Comparison of ENCODE assay signal across 24 cellular contexts in the genomic region with DNA sequence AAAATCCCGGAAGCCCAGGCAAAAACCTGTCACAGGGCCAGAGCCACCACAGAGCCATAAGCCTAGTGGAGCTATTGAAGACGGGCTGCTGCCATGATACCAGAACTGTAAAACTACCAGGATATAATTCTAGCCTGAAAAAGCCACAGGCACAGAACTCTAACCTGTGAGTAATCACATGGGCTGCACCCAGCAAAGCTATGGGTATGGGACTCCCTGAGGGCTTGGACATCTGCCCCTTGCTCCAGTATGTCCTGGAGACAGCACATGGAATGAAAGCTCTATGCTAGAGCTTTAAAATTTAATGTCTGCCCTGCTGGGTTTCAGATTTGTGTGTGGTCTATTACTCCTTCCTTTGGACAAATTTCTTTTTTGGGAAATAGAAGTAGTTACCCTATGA.
"Had no signal": no experiment of that assay in that cellular context is flagged by ENCODE, and none has a peak within 500 bp of the region (broad histone marks: within the 10 kb centered on the region; RNA-seq: fewer than 3 reads in every experiment).

No MANE protein-coding gene starts in this region.

- H3K9me3 Mint-ChIP-seq: dendritic cell treated with granulocyte-macrophage colony-stimulating factor and Interleukin-4, amounts not matched to agents 40 ng/mL and 50 ng/mL, for 4 days had no signal

- DNase-seq: colonic mucosa; effector CD8-positive, alpha-beta T cell; erythroblast; head of caudate nucleus; naive B cell; spleen; stimulated activated CD4-positive, alpha-beta T cell treated with anti-CD3 and anti-CD28 coated beads, Interleukin-4, amount 100 ng/mL, for 4 hours; stimulated activated naive CD8-positive, alpha-beta T cell treated with anti-CD3 and anti-CD28 coated beads, Interleukin-15, Interleukin-2, amounts not matched to agents 100 U/mL and 50 U/mL, for 24 hours; transverse colon had no signal

- H3K4me3 Mint-ChIP-seq: dendritic cell treated with granulocyte-macrophage colony-stimulating factor and Interleukin-4, amounts not matched to agents 40 ng/mL and 50 ng/mL, for 4 days; memory B cell; naive B cell; nephron; neural progenitor cell; stimulated activated memory B cell treated with anti-CD40 and anti-IgM and Interleukin-4, amounts not matched to agents 10 μg/mL and 1 μg/mL and 100 μg/mL, for 72 hours had no signal

- H3K36me3 Mint-ChIP-seq: memory B cell; naive B cell; stimulated activated memory B cell treated with anti-CD40 and anti-IgM and Interleukin-4, amounts not matched to agents 10 μg/mL and 1 μg/mL and 100 μg/mL, for 72 hours had no signal

- H3K27me3 ChIP-seq: colonic mucosa, neural progenitor cell, right atrium auricular region, spleen, transverse colon, vagina had no signal

- H3K9me3 ChIP-seq: colonic mucosa, prostate gland, right atrium auricular region, thoracic aorta, transverse colon, vagina had no signal

- H3K27ac Mint-ChIP-seq: dendritic cell treated with granulocyte-macrophage colony-stimulating factor and Interleukin-4, amounts not matched to agents 40 ng/mL and 50 ng/mL, for 4 days; memory B cell; naive B cell; nephron; neural progenitor cell; stimulated activated memory B cell treated with anti-CD40 and anti-IgM and Interleukin-4, amounts not matched to agents 10 μg/mL and 1 μg/mL and 100 μg/mL, for 72 hours had no signal

- H3K4me1 Mint-ChIP-seq: memory B cell; naive B cell; stimulated activated memory B cell treated with anti-CD40 and anti-IgM and Interleukin-4, amounts not matched to agents 10 μg/mL and 1 μg/mL and 100 μg/mL, for 72 hours had no signal

- H3K27me3 Mint-ChIP-seq: dendritic cell treated with granulocyte-macrophage colony-stimulating factor and Interleukin-4, amounts not matched to agents 40 ng/mL and 50 ng/mL, for 4 days; memory B cell; naive B cell; stimulated activated memory B cell treated with anti-CD40 and anti-IgM and Interleukin-4, amounts not matched to agents 10 μg/mL and 1 μg/mL and 100 μg/mL, for 72 hours had no signal

- H3K27ac ChIP-seq: colonic mucosa, neural progenitor cell, prostate gland, right atrium auricular region, spleen, thoracic aorta, transverse colon, vagina had no signal

- H3K36me3 ChIP-seq: colonic mucosa, neural progenitor cell, prostate gland, right atrium auricular region, spleen, thoracic aorta, transverse colon, vagina had no signal

- H3K4me3 ChIP-seq: colonic mucosa, lung, neural progenitor cell, prostate gland, right atrium auricular region, spleen, thoracic aorta, transverse colon, vagina had no signal

- FAIRE-seq: endothelial cell of umbilical vein, frontal cortex, keratinocyte had no signal

- H3K4me1 ChIP-seq: colonic mucosa, prostate gland, right atrium auricular region, spleen, transverse colon, vagina had no signal

- ATAC-seq: left lobe of liver; sciatic nerve; stimulated activated memory B cell treated with anti-CD40 and anti-IgM and Interleukin-4, amounts not matched to agents 10 μg/mL and 1 μg/mL and 100 μg/mL, for 72 hours; stimulated activated naive CD8-positive, alpha-beta T cell treated with anti-CD3 and anti-CD28 coated beads, Interleukin-15, Interleukin-2, amounts not matched to agents 100 U/mL and 50 U/mL, for 24 hours had no signal
